In genomic region chr5:179315356-179315890, GRCh38 we compare ENCODE assay signal across 23 cellular contexts. TPM values are rescaled to one million over a fixed set of nuclear protein-coding genes. Genes with fewer than 3 reads are reported as not detected.
DNase-seq lines count a peak whose midpoint lies in the region; ATAC-seq and TF ChIP-seq lines count a peak whose summit lies in the region.
"Had no signal": no experiment of that assay in that cellular context is flagged by ENCODE, and none has a peak within 500 bp of the region (broad histone marks: within the 10 kb centered on the region; RNA-seq: fewer than 3 reads in every experiment).

No MANE protein-coding gene starts in this region.

- no peaks in the 10 kb centered on the region for H3K27me3 ChIP-seq in right atrium auricular region

- H3K36me3 Mint-ChIP-seq in natural killer cell treated with Interleukin-12 subunit alpha and Interleukin-12 subunit beta and Interleukin-15 and Interleukin-18, amount 100 ng/mL, for 72 hours, result no peaks in the 10 kb centered on the region
- H3K36me3 Mint-ChIP-seq in natural killer cell, result no peaks in the 10 kb centered on the region
- no peaks in the 10 kb centered on the region for H3K36me3 Mint-ChIP-seq in effector memory CD8-positive, alpha-beta T cell (ENCODE audit: insufficient read depth)

- H3K4me3 Mint-ChIP-seq in natural killer cell treated with Interleukin-12 subunit alpha and Interleukin-12 subunit beta and Interleukin-15 and Interleukin-18, amount 100 ng/mL, for 72 hours, result no peak overlapping the region
- no peak overlapping the region for H3K4me3 Mint-ChIP-seq in natural killer cell
- no peak overlapping the region for H3K4me3 Mint-ChIP-seq in effector memory CD8-positive, alpha-beta T cell
- H3K4me3 Mint-ChIP-seq: activated T-cell treated with anti-CD3 and anti-CD28 coated beads, Interleukin-2, amount 50 U/mL, for 24 hours had no signal

- peak; percentile 32 for DNase-seq in natural killer cell treated with Interleukin-12 subunit alpha and Interleukin-12 subunit beta and Interleukin-15 and Interleukin-18, amount 100 ng/mL, for 72 hours (ENCODE audit: low spot score)
- DNase-seq in natural killer cell (no peak), right atrium auricular region (ENCODE audit: low spot score) (no peak), sciatic nerve (ENCODE audit: low spot score) (peak; percentile 47), GF-D8 (lab: John Stamatoyannopoulos, UW) (no peak)
- no peak for DNase-seq in effector memory CD8-positive, alpha-beta T cell
- DNase-seq: activated naive CD4-positive, alpha-beta T cell treated with Interleukin-2 at 50 U/mL for 16 hours; activated T-cell treated with anti-CD3 and anti-CD28 coated beads, Interleukin-2, amount 50 U/mL, for 24 hours; COR-L47; dermis blood vessel endothelial cell; DMS79 treated with DMSO at 0.1 percent for 48 hours; mesendoderm; MM.1S; NCI-H1436; NCI-H2107; NCI-H510A; NK-92 treated with Interleukin-12 subunit alpha and Interleukin-12 subunit beta, amount 100 ng/mL, for 24 hours; T-helper 1 cell had no signal

- no peak overlapping the region for H3K27ac Mint-ChIP-seq in natural killer cell treated with Interleukin-12 subunit alpha and Interleukin-12 subunit beta and Interleukin-15 and Interleukin-18, amount 100 ng/mL, for 72 hours
- no peak overlapping the region for H3K27ac Mint-ChIP-seq in natural killer cell
- H3K27ac Mint-ChIP-seq in effector memory CD8-positive, alpha-beta T cell, result no peak overlapping the region
- H3K27ac Mint-ChIP-seq: activated T-cell treated with anti-CD3 and anti-CD28 coated beads, Interleukin-2, amount 50 U/mL, for 24 hours had no signal

- H3K9me3 ChIP-seq in right atrium auricular region, result peaks cover 0 to 9% of the 10 kb centered on the region in 2 donors

- peak overlapping the region; percentile 63 to 72 for H3K27ac ChIP-seq in right atrium auricular region
- H3K27ac ChIP-seq: parathyroid adenoma had no signal

- peaks cover 0 to 8% of the 10 kb centered on the region in 2 donors for H3K4me1 Mint-ChIP-seq in natural killer cell treated with Interleukin-12 subunit alpha and Interleukin-12 subunit beta and Interleukin-15 and Interleukin-18, amount 100 ng/mL, for 72 hours (ENCODE audit: low read depth in 2 of 2)
- peaks cover 0 to 8% of the 10 kb centered on the region in 2 donors for H3K4me1 Mint-ChIP-seq in natural killer cell
- no peaks in the 10 kb centered on the region for H3K4me1 Mint-ChIP-seq in effector memory CD8-positive, alpha-beta T cell (ENCODE audit: low read depth in 2 of 2)

- H3K27me3 Mint-ChIP-seq in natural killer cell treated with Interleukin-12 subunit alpha and Interleukin-12 subunit beta and Interleukin-15 and Interleukin-18, amount 100 ng/mL, for 72 hours, result peaks cover 3 to 7% of the 10 kb centered on the region in 2 donors
- H3K27me3 Mint-ChIP-seq in natural killer cell (ENCODE audit: low read depth in 2 of 2), result peaks cover 0 to 3% of the 10 kb centered on the region in 2 donors
- H3K27me3 Mint-ChIP-seq in effector memory CD8-positive, alpha-beta T cell, result peaks cover 17 to 49% of the 10 kb centered on the region in 2 donors

- H3K9me3 Mint-ChIP-seq in natural killer cell treated with Interleukin-12 subunit alpha and Interleukin-12 subunit beta and Interleukin-15 and Interleukin-18, amount 100 ng/mL, for 72 hours, result no peaks in the 10 kb centered on the region
- no peaks in the 10 kb centered on the region for H3K9me3 Mint-ChIP-seq in natural killer cell
- no peaks in the 10 kb centered on the region for H3K9me3 Mint-ChIP-seq in effector memory CD8-positive, alpha-beta T cell
- H3K9me3 Mint-ChIP-seq: activated T-cell treated with anti-CD3 and anti-CD28 coated beads, Interleukin-2, amount 50 U/mL, for 24 hours had no signal

- intact Hi-C loops in natural killer cell (cut with micrococcal nuclease), result no loop called here
- intact Hi-C loops in sciatic nerve (cut with DNase I), result no loop called here

- ATAC-seq in natural killer cell treated with Interleukin-12 subunit alpha and Interleukin-12 subunit beta and Interleukin-15 and Interleukin-18, amount 100 ng/mL, for 72 hours, result no peak
- ATAC-seq in natural killer cell (no peak), sciatic nerve (no peak), HG02798 (IDR thresholded peaks at IDR 0.05; ENCODE audit: poor library complexity, unreplicated experiment) (no peak), HG02885 (IDR thresholded peaks at IDR 0.05; ENCODE audit: poor library complexity, unreplicated experiment) (no peak)
- no peak for ATAC-seq in effector memory CD8-positive, alpha-beta T cell (replicated peaks)
- ATAC-seq: K562 had no signal

- no peaks in the 10 kb centered on the region for H3K36me3 ChIP-seq in right atrium auricular region

- no peak overlapping the region for H3K4me3 ChIP-seq in right atrium auricular region
- H3K4me3 ChIP-seq: K562 had no signal

- peaks cover 0 to 33% of the 10 kb centered on the region in 2 donors for H3K4me1 ChIP-seq in right atrium auricular region
- H3K4me1 ChIP-seq: parathyroid adenoma had no signal

- TF ChIP-seq CTCF in natural killer cell (IDR thresholded peaks at IDR 0.05) (no peak), right atrium auricular region (IDR thresholded peaks at IDR 0.05) (no peak)

RNA-seq across cellular contexts. Expression of gene ADAMTS2, which starts 29.8 kb away (rescaled TPM):
- total RNA-seq in natural killer cell treated with Interleukin-12 subunit alpha and Interleukin-12 subunit beta and Interleukin-15 and Interleukin-18, amount 100 ng/mL, for 72 hours, result not detected
- total RNA-seq in natural killer cell, result under 1 TPM in 1 of 3 donors, not detected in 2; 0.28 TPM
- 10 to 100 TPM; 13.6 to 13.7 TPM for total RNA-seq in right atrium auricular region
- total RNA-seq in sciatic nerve, result 25.3 TPM
- total RNA-seq: K562, SK-MEL-5 had no signal

Comparison
In these comparisons a context has a peak if more than half of its experiments do, and no peak if none do; other contexts are left out.
1. DNase-seq: peak in natural killer cell treated with Interleukin-12 subunit alpha and Interleukin-12 subunit beta and Interleukin-15 and Interleukin-18, amount 100 ng/mL, for 72 hours (single experiment) and sciatic nerve (single experiment); none in natural killer cell (single experiment), right atrium auricular region (single experiment), GF-D8 (single experiment) and effector memory CD8-positive, alpha-beta T cell (0 of 3).
2. RNA of gene ADAMTS2, which starts 29.8 kb away (total RNA-seq): 25.3 TPM in sciatic nerve (single experiment) and 13.6 to 13.7 TPM in right atrium auricular region; not detected in natural killer cell treated with Interleukin-12 subunit alpha and Interleukin-12 subunit beta and Interleukin-15 and Interleukin-18, amount 100 ng/mL, for 72 hours and 0.28 TPM in natural killer cell; every median in the first group is over 10 times any median in the second.